ENCODE assay signal across 8 cellular contexts in the genomic region with DNA sequence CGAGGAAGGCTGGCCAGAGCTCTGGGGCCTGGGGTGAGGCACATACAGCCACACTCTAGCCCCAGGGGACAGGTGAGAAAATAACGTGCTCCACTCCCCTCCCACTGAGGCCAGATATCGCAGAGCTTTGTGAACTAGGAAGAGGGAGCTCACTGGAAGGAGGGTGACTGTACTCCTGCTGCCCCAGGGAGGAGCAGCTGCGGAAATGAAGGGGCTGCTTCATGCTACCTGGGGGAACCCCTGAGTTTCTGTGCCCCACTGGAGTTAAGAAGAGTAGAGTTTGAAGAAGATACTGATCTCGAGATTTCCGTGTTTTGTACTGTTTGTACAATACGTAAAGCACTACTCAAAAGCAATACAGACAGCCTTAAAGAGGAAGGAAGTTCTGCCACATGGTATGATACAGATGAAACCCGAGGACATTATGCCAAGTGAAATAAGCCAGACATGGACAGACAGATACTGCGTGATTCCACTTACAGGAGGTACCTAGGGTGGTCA. TPM values are rescaled to one million over a fixed set of nuclear protein-coding genes. Genes with fewer than 3 reads are reported as not detected.
A peak's percentile ranks its signal among the peaks of the same experiment; 100 is the strongest.
DNase-seq lines count a peak whose midpoint lies in the region; ATAC-seq, FAIRE-seq and TF ChIP-seq lines count a peak whose summit lies in the region.

No MANE protein-coding gene starts in this region.

- TF ChIP-seq POLR2A in GM12891 (IDR thresholded peaks at IDR 0.05; ENCODE audit: low read depth, low read length): 0 out of 2 replicates have a peak, but pooled peaks have one; percentile 37

- peaks cover 4% of the 10 kb centered on the region for H3K4me1 ChIP-seq in mucosa of descending colon (ENCODE audit: low read depth)

- no peak overlapping the region for H3K4me3 ChIP-seq in mucosa of descending colon

- H3K36me3 ChIP-seq in mucosa of descending colon (ENCODE audit: low read depth): no peaks in the 10 kb centered on the region

- no peak for DNase-seq in GM12891 (ENCODE audit: insufficient read length, low spot score)
- peak; percentile 59 for DNase-seq in MV-4-11 (lab: John Stamatoyannopoulos, UW)
- DNase-seq in activated T-helper 1 cell treated with anti-CD3 and anti-CD28 coated beads, Interleukin-2, amount 50 U/mL, for 16 hours (ENCODE audit: low read depth in 1 of 2, low spot score in 1 of 2): peak; percentile 12 to 33
- no peak for DNase-seq in mucosa of descending colon
- no peak for DNase-seq in LoVo (ENCODE audit: low spot score)
- DNase-seq in amygdala (lab: John Stamatoyannopoulos, UW): no peak

- peak; percentile 58 for FAIRE-seq in GM12891 (lab: Jason Lieb, UNC)

- no peaks in the 10 kb centered on the region for H3K9me3 ChIP-seq in mucosa of descending colon

- TF ChIP-seq CTCF in mucosa of descending colon (IDR thresholded peaks at IDR 0.05): no peak

- ATAC-seq in mucosa of descending colon (peak; percentile 70), GM18502 (IDR thresholded peaks at IDR 0.05; ENCODE audit: poor library complexity, unreplicated experiment) (no peak), GM18858 (IDR thresholded peaks at IDR 0.05; ENCODE audit: unreplicated experiment) (no peak)

- intact Hi-C loops in mucosa of descending colon (cut with DNase I, micrococcal nuclease): no loop called here

TF ChIP-seq in GM12891, 5 proteins besides CTCF, POLR2A, EP300 and RAD21:
- TF ChIP-seq PAX5 (IDR thresholded peaks at IDR 0.05; ENCODE audit: insufficient read depth, low read length, severe bottlenecking) (no peak), SPI1 (IDR thresholded peaks at IDR 0.05; ENCODE audit: low read depth, low read length) (0 out of 2 replicates have a peak, but pooled peaks have one; percentile 39), POLR2AphosphoS5 (IDR thresholded peaks at IDR 0.05; ENCODE audit: low read depth, low read length) (no peak)

RNA-seq across cellular contexts. Expression of a gene that starts 44.6 kb away (rescaled TPM):
- polyA plus RNA-seq in GM12891 (2012; ENCODE audit: low read depth, missing spikeins): 21.3 TPM
- 10 to 100 TPM; 40.7 to 58.5 (median 48.4) TPM for total RNA-seq in mucosa of descending colon

Comparison
In these comparisons a context has a peak if more than half of its experiments do, and no peak if none do; other contexts are left out.
1. DNase-seq: peak in MV-4-11 (single experiment) and activated T-helper 1 cell treated with anti-CD3 and anti-CD28 coated beads, Interleukin-2, amount 50 U/mL, for 16 hours (2 of 2); none in GM12891 (single experiment), mucosa of descending colon (0 of 3), LoVo (single experiment) and amygdala (0 of 56).